1 cellular context compared by ENCODE assay signal in genomic region chr5:80248378-80248777, GRCh38.
TF ChIP-seq lines count a peak whose summit lies in the region.

No MANE protein-coding gene starts in this region.

TF ChIP-seq in SK-N-SH treated with all-trans-retinoic acid at 6 μM for 48 hours, 23 proteins besides CTCF, POLR2A, EP300 and RAD21 (continued from another document):
- TF ChIP-seq CSRNP3 (CRISPR knock-in tag; IDR thresholded peaks at IDR 0.05): no peak
- TF ChIP-seq TOX (CRISPR knock-in tag; IDR thresholded peaks at IDR 0.05; ENCODE audit: borderline replicate concordance): no peak
- no peak for TF ChIP-seq ZFP3 (CRISPR knock-in tag; IDR thresholded peaks at IDR 0.05)
TF ChIP-seq in SK-N-SH treated with all-trans-retinoic acid at 6 μM for 48 hours: peak in this region for 0.
